10 cellular contexts compared by ENCODE assay signal in the genomic region with DNA sequence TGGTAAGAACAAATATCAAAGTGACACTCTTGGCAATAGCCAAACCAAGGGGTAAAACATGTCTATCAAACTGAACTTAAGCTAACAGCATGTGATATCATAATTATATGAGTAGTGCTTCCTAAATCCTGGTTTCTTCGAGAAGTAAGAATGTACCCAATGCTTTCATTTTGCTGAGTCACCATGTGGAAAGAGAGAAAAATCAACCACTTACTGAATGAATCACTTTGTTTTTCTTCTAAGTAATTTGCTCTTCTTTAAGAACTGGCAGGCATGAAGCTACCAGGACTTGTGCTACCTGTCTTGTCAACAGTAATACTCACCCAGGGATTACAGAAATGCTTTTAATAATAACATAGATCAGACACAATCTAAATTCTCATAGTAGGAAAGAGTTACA. TPM values are rescaled to one million over a fixed set of nuclear protein-coding genes. Genes with fewer than 3 reads are reported as not detected.
A peak's percentile ranks its signal among the peaks of the same experiment; 100 is the strongest.
DNase-seq lines count a peak whose midpoint lies in the region; ATAC-seq, FAIRE-seq and TF ChIP-seq lines count a peak whose summit lies in the region.
"Had no signal": no experiment of that assay in that cellular context is flagged by ENCODE, and none has a peak within 500 bp of the region (broad histone marks: within the 10 kb centered on the region; RNA-seq: fewer than 3 reads in every experiment).

No MANE protein-coding gene starts in this region.

- H3K27ac Mint-ChIP-seq in activated naive CD4-positive, alpha-beta T cell treated with anti-CD3 and anti-CD28 coated beads, Interleukin-2, amount 50 U/mL, for 72 hours: peak overlapping the region in 1 of 2 donors; percentile 27
- H3K27ac Mint-ChIP-seq in activated naive CD4-positive, alpha-beta T cell treated with anti-CD3 and anti-CD28 coated beads for 36 hours: no peak overlapping the region
- H3K27ac Mint-ChIP-seq in WTC11: 0 out of 2 replicates have a peak overlapping the region, but pooled peaks have one; percentile 13

- TF ChIP-seq CTCF in WTC11 (IDR thresholded peaks at IDR 0.05) (no peak), fibroblast of the aortic adventitia (IDR thresholded peaks at IDR 0.05; ENCODE audit: insufficient read depth, low read length) (no peak)

- DNase-seq in activated naive CD4-positive, alpha-beta T cell treated with anti-CD3 and anti-CD28 coated beads, Interleukin-2, amount 50 U/mL, for 72 hours (ENCODE audit: low spot score in 2 of 2): no peak
- DNase-seq in activated naive CD4-positive, alpha-beta T cell treated with anti-CD3 and anti-CD28 coated beads for 36 hours: no peak
- DNase-seq in WTC11 (ENCODE audit: low spot score) (no peak), fibroblast of the aortic adventitia (ENCODE audit: low read depth) (peak; percentile 85), frontal cortex (ENCODE audit: low spot score in 2 of 2) (no peak)
- DNase-seq: AML-193, NCI-H1930 had no signal

- H3K4me3 ChIP-seq in fibroblast of the aortic adventitia (ENCODE audit: low read depth, low read length): no peak overlapping the region

- H3K4me3 Mint-ChIP-seq in activated naive CD4-positive, alpha-beta T cell treated with anti-CD3 and anti-CD28 coated beads for 36 hours: no peak overlapping the region
- no peak overlapping the region for H3K4me3 Mint-ChIP-seq in WTC11

- intact Hi-C loops in activated naive CD4-positive, alpha-beta T cell treated with anti-CD3 and anti-CD28 coated beads for 36 hours (cut with micrococcal nuclease): no loop called here

- ATAC-seq in activated naive CD4-positive, alpha-beta T cell treated with anti-CD3 and anti-CD28 coated beads, Interleukin-2, amount 50 U/mL, for 72 hours: peak; percentile 11 to 77
- ATAC-seq in WTC11 (no peak), HG03196 (IDR thresholded peaks at IDR 0.05; ENCODE audit: unreplicated experiment) (no peak), HG03095 (IDR thresholded peaks at IDR 0.05; ENCODE audit: unreplicated experiment) (no peak), GM21737 (IDR thresholded peaks at IDR 0.05; ENCODE audit: unreplicated experiment) (no peak)

- no peaks in the 10 kb centered on the region for H3K9me3 Mint-ChIP-seq in activated naive CD4-positive, alpha-beta T cell treated with anti-CD3 and anti-CD28 coated beads, Interleukin-2, amount 50 U/mL, for 72 hours
- H3K9me3 Mint-ChIP-seq in activated naive CD4-positive, alpha-beta T cell treated with anti-CD3 and anti-CD28 coated beads for 36 hours: no peaks in the 10 kb centered on the region
- no peaks in the 10 kb centered on the region for H3K9me3 Mint-ChIP-seq in WTC11

- no peak for FAIRE-seq in frontal cortex (lab: Jason Lieb, UNC)

- no peaks in the 10 kb centered on the region for H3K36me3 Mint-ChIP-seq in activated naive CD4-positive, alpha-beta T cell treated with anti-CD3 and anti-CD28 coated beads, Interleukin-2, amount 50 U/mL, for 72 hours
- H3K36me3 Mint-ChIP-seq in activated naive CD4-positive, alpha-beta T cell treated with anti-CD3 and anti-CD28 coated beads for 36 hours (ENCODE audit: low read depth): no peaks in the 10 kb centered on the region
- no peaks in the 10 kb centered on the region for H3K36me3 Mint-ChIP-seq in WTC11

- H3K27me3 Mint-ChIP-seq in activated naive CD4-positive, alpha-beta T cell treated with anti-CD3 and anti-CD28 coated beads for 36 hours (ENCODE audit: low read depth): peaks cover 14% of the 10 kb centered on the region
- no peaks in the 10 kb centered on the region for H3K27me3 Mint-ChIP-seq in WTC11 (ENCODE audit: low read depth)

- CTCF ChIA-PET in activated naive CD4-positive, alpha-beta T cell treated with anti-CD3 and anti-CD28 coated beads for 36 hours (lab: Charles Lee): interaction anchor here (0.7 to 1.4 kb wide), 3 partner anchors 11 to 223 kb away, joined by 3 to 4 read pairs (median 3); no protein-coding TSS in a partner anchor
- CTCF ChIA-PET in WTC11 (lab: Charles Lee): interaction anchor here (1.4 kb wide), 1 partner anchor 11 kb away, joined by 4 read pairs; no protein-coding TSS in a partner anchor

- POLR2A ChIA-PET in WTC11 (lab: Charles Lee): no interaction called here

- peaks cover 3% of the 10 kb centered on the region for H3K4me1 Mint-ChIP-seq in activated naive CD4-positive, alpha-beta T cell treated with anti-CD3 and anti-CD28 coated beads for 36 hours (ENCODE audit: low read depth)
- peaks cover 4% of the 10 kb centered on the region for H3K4me1 Mint-ChIP-seq in WTC11

TF ChIP-seq in WTC11, 78 proteins besides CTCF, POLR2A, EP300 and RAD21:
- TF ChIP-seq AFF4 (CRISPR knock-in tag; IDR thresholded peaks at IDR 0.05; ENCODE audit: borderline replicate concordance) (no peak), NR3C1 (CRISPR knock-in tag; conservative IDR thresholded peaks at IDR 0.05; ENCODE audit: low read depth) (no peak), ZNF232 (CRISPR knock-in tag; IDR thresholded peaks at IDR 0.05) (no peak), TEAD4 (CRISPR knock-in tag; IDR thresholded peaks at IDR 0.05) (no peak), MYBL2 (CRISPR knock-in tag; IDR thresholded peaks at IDR 0.05) (no peak)

RNA-seq across cellular contexts. Expression of gene DUSP19, which starts 19.0 kb away (rescaled TPM):
- 1 to 10 TPM; 1.8 to 3.8 TPM for total RNA-seq in activated naive CD4-positive, alpha-beta T cell treated with anti-CD3 and anti-CD28 coated beads, Interleukin-2, amount 50 U/mL, for 72 hours
- total RNA-seq in activated naive CD4-positive, alpha-beta T cell treated with anti-CD3 and anti-CD28 coated beads for 36 hours: 1 to 10 TPM; 5.0 to 6.0 TPM
- total RNA-seq in WTC11 (2021) (3.4 to 3.9 TPM (median 3.5 TPM) in 3 replicates), fibroblast of the aortic adventitia (ENCODE audit: low replicate concordance) (1.6 and 4.8 TPM in 2 replicates), frontal cortex (14.7 TPM)

RNA-seq across cellular contexts. Expression of gene NCKAP1, which starts 21.3 kb away (rescaled TPM):
- total RNA-seq in activated naive CD4-positive, alpha-beta T cell treated with anti-CD3 and anti-CD28 coated beads, Interleukin-2, amount 50 U/mL, for 72 hours: 10 to 100 TPM in 1 of 2 donors, 1 to 10 TPM in 1; 6.8 to 13.2 TPM
- 10 to 100 TPM; 10.6 to 11.9 TPM for total RNA-seq in activated naive CD4-positive, alpha-beta T cell treated with anti-CD3 and anti-CD28 coated beads for 36 hours
- total RNA-seq in WTC11 (2021) (148 to 173 TPM (median 149 TPM) in 3 replicates), fibroblast of the aortic adventitia (ENCODE audit: low replicate concordance) (76.4 and 167 TPM in 2 replicates), frontal cortex (143 TPM)

Comparison
In these comparisons a context has a peak if more than half of its experiments do, and no peak if none do; other contexts are left out.
1. ATAC-seq: peak in activated naive CD4-positive, alpha-beta T cell treated with anti-CD3 and anti-CD28 coated beads, Interleukin-2, amount 50 U/mL, for 72 hours (2 of 2); none in WTC11 (single experiment), HG03196 (single experiment), HG03095 (single experiment) and GM21737 (single experiment).